ENCODE assay signal across 8 cellular contexts in genomic region chr12:104672096-104672445, GRCh38.
DNase-seq lines count a peak whose midpoint lies in the region; ATAC-seq and TF ChIP-seq lines count a peak whose summit lies in the region.

No MANE protein-coding gene starts in this region.

- H2BK5ac ChIP-seq in mesendoderm (ENCODE audit: low read length), result peak overlapping the region; percentile 21

- no peaks in the 10 kb centered on the region for H3K27me3 ChIP-seq in heart right ventricle
- no peaks in the 10 kb centered on the region for H3K27me3 ChIP-seq in adrenal gland
- no peaks in the 10 kb centered on the region for H3K27me3 ChIP-seq in mesendoderm (ENCODE audit: insufficient read depth, low read length, poor library complexity)
- no peaks in the 10 kb centered on the region for H3K27me3 ChIP-seq in upper lobe of right lung

- H4K8ac ChIP-seq in mesendoderm (ENCODE audit: low read depth, low read length), result no peak overlapping the region

- no peak overlapping the region for H3K23ac ChIP-seq in mesendoderm (ENCODE audit: low read length)

- H3K18ac ChIP-seq in mesendoderm (ENCODE audit: low read length), result no peak overlapping the region

- H3K9me3 ChIP-seq in heart right ventricle, result no peaks in the 10 kb centered on the region
- no peaks in the 10 kb centered on the region for H3K9me3 ChIP-seq in adrenal gland (replicated peaks in 1 of 3)
- H3K9me3 ChIP-seq in upper lobe of right lung, result no peaks in the 10 kb centered on the region

- no peak for TF ChIP-seq POLR2A in adrenal gland (IDR thresholded peaks at IDR 0.05)

- peak overlapping the region; percentile 64 for H3K4ac ChIP-seq in mesendoderm (ENCODE audit: low read depth, low read length)

- peak overlapping the region; percentile 57 for H3K56ac ChIP-seq in mesendoderm (ENCODE audit: low read length)

- no peaks in the 10 kb centered on the region for H3K79me1 ChIP-seq in mesendoderm (ENCODE audit: low read length)

- no peak overlapping the region for H3K4me2 ChIP-seq in mesendoderm (ENCODE audit: low read length)

- H3K27ac ChIP-seq in heart right ventricle, result peak overlapping the region; percentile 13 to 88 (median 63)
- peak overlapping the region; percentile 22 to 88 (median 64) for H3K27ac ChIP-seq in adrenal gland
- H3K27ac ChIP-seq in mesendoderm (ENCODE audit: low read depth, low read length), result no peak overlapping the region
- H3K27ac ChIP-seq in upper lobe of right lung, result peak overlapping the region; percentile 70

- peak in 1 of 8 donors; percentile 16 for ATAC-seq in heart right ventricle
- no peak for ATAC-seq in Right ventricle myocardium inferior
- ATAC-seq in upper lobe of right lung, result no peak
- no peak for ATAC-seq in GM19463 (IDR thresholded peaks at IDR 0.05; ENCODE audit: unreplicated experiment)

- no peak overlapping the region for H3K9ac ChIP-seq in mesendoderm (ENCODE audit: low read length)

- TF ChIP-seq CTCF in heart right ventricle (IDR thresholded peaks at IDR 0.05), result no peak
- no peak for TF ChIP-seq CTCF in adrenal gland (IDR thresholded peaks at IDR 0.05)
- TF ChIP-seq CTCF in upper lobe of right lung (IDR thresholded peaks at IDR 0.05), result no peak

- DNase-seq in heart right ventricle, result no peak
- no peak for DNase-seq in Right ventricle myocardium inferior (ENCODE audit: missing footprints)
- DNase-seq in adrenal gland, result peak in 1 of 7 donors; percentile 30
- DNase-seq in mesendoderm, result no peak
- DNase-seq in upper lobe of right lung, result no peak
- DNase-seq in effector CD8-positive, alpha-beta T cell (lab: John Stamatoyannopoulos, UW), result no peak
- DNase-seq in T-helper 9 cell, result no peak

- intact Hi-C loops in heart right ventricle (cut with DNase I) (loop anchor here in 5 of 10 donors (5.0 to 10.0 kb wide), 4 partner anchors 183 to 287 kb away; partner anchors contain the start of gene CHST11 (in 5 of the 5)), Right ventricle myocardium inferior (cut with DNase I) (loop anchor here (2.0 to 10.0 kb wide), 2 partner anchors 77 to 287 kb away; no protein-coding TSS in a partner anchor), adrenal gland (cut with DNase I) (no loop called here), upper lobe of right lung (cut with DNase I) (no loop called here)

- peak overlapping the region; percentile 32 for H2BK120ac ChIP-seq in mesendoderm (ENCODE audit: low read depth, low read length)

- H3K4me1 ChIP-seq in heart right ventricle (peaks cover 30 to 80% (median 65%) of the 10 kb centered on the region in 9 donors), adrenal gland (replicated peaks in 1 of 2) (peaks cover 19 to 70% of the 10 kb centered on the region in 2 donors), mesendoderm (ENCODE audit: control insufficient read depth, low read depth, low read length) (peaks cover 12% of the 10 kb centered on the region), upper lobe of right lung (peaks cover 69% of the 10 kb centered on the region)

- no peak overlapping the region for H2AK5ac ChIP-seq in mesendoderm (ENCODE audit: low read length)

- 66% methylated on average over 8 of the region's 8 CpGs for WGBS in heart right ventricle, 2 donors
- whole genome bisulfite sequencing in adrenal gland, 4 donors, result 51 to 78% (median 64%) methylated on average over 8 of the region's 8 CpGs
- no CpG with 5 or more reads among the region's 8 CpGs for WGBS in mesendoderm (ENCODE audit: extremely low coverage, insufficient coverage, low lambda C conversion rate)

- no peaks in the 10 kb centered on the region for H3K36me3 ChIP-seq in heart right ventricle
- H3K36me3 ChIP-seq in adrenal gland (replicated peaks in 1 of 2), result no peaks in the 10 kb centered on the region
- no peaks in the 10 kb centered on the region for H3K36me3 ChIP-seq in mesendoderm (ENCODE audit: control insufficient read depth, insufficient read depth, low read length)
- no peaks in the 10 kb centered on the region for H3K36me3 ChIP-seq in upper lobe of right lung

- H4K5ac ChIP-seq in mesendoderm (ENCODE audit: low read length), result no peak overlapping the region

- no peak overlapping the region for H2BK15ac ChIP-seq in mesendoderm (replicated peaks; ENCODE audit: low read depth)

- H3K4me3 ChIP-seq in heart right ventricle (no peak overlapping the region), adrenal gland (no peak overlapping the region), mesendoderm (ENCODE audit: low read length) (no peak overlapping the region), upper lobe of right lung (no peak overlapping the region)

- no peaks in the 10 kb centered on the region for H3K79me2 ChIP-seq in mesendoderm (ENCODE audit: control insufficient read depth, insufficient read depth, low read length)
